Comparison of ENCODE assay signal across 26 cellular contexts in the genomic region with DNA sequence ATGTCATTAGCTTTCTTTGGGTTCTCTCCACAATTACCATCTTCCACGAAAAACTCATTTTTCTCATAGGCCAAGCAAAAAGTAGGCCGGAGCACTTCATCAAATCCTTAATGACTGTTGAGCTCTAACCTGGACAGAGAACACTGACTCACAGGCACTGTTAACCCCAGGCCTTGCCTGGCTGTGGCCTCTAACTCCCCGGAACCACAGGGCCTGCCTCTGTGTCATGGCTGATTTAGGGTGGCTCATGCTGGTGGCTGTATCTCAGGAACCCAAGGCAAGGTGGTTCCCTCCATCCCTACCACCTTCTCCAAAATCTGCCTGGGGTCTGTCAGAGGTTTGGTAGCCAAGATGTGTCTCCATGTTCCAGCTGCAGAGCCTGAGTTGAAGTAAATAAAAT. TPM values are rescaled to one million over a fixed set of nuclear protein-coding genes. Genes with fewer than 3 reads are reported as not detected.
A peak's percentile ranks its signal among the peaks of the same experiment; 100 is the strongest.
DNase-seq lines count a peak whose midpoint lies in the region; ATAC-seq, FAIRE-seq and TF ChIP-seq lines count a peak whose summit lies in the region.
"Had no signal": no experiment of that assay in that cellular context is flagged by ENCODE, and none has a peak within 500 bp of the region (broad histone marks: within the 10 kb centered on the region; RNA-seq: fewer than 3 reads in every experiment).

No MANE protein-coding gene starts in this region.

- H2AFZ ChIP-seq in K562 (ENCODE audit: low read depth, low read length) (no peak overlapping the region), neural progenitor cell (replicated peaks) (no peak overlapping the region)

- TF ChIP-seq RAD21 in K562 (CRISPR knock-in tag; conservative IDR thresholded peaks at IDR 0.05 in 1 of 2, IDR thresholded peaks at IDR 0.05 in 1 of 2) = no peak

- no peaks in the 10 kb centered on the region for H3K27me3 ChIP-seq in K562 (ENCODE audit: control insufficient read depth in 2 of 2, insufficient read depth in 2 of 2, low read length in 2 of 2)
- no peaks in the 10 kb centered on the region for H3K27me3 ChIP-seq in neural progenitor cell
- H3K27me3 ChIP-seq in thoracic aorta (replicated peaks; ENCODE audit: insufficient read depth) = no peaks in the 10 kb centered on the region
- H3K27me3 ChIP-seq: neutrophil, tibial nerve had no signal

- peak overlapping the region in 1 of 2 experiments; percentile 6; a peak in 1 of 4 replicates for H3K9ac ChIP-seq in K562 (ENCODE audit: insufficient read depth in 1 of 2, low read depth in 2 of 2, low read length in 2 of 2)
- no peak overlapping the region for H3K9ac ChIP-seq in neural progenitor cell

- TF ChIP-seq EP300 in K562 (IDR thresholded peaks at IDR 0.05; ENCODE audit: low read length) = no peak

- H3K79me2 ChIP-seq in K562 (ENCODE audit: control insufficient read depth, insufficient read depth, low read length) = peaks cover 18% of the 10 kb centered on the region
- H3K79me2 ChIP-seq in neural progenitor cell (ENCODE audit: low read depth) = peaks cover 16% of the 10 kb centered on the region

- no peaks in the 10 kb centered on the region for H3K9me3 Mint-ChIP-seq in activated CD4-positive, alpha-beta T cell treated with anti-CD3 and anti-CD28 coated beads for 36 hours (ENCODE audit: low read depth)
- H3K9me3 Mint-ChIP-seq in activated CD4-positive, alpha-beta T cell treated with anti-CD3 and anti-CD28 coated beads, Interleukin-2, amount 10 ng/mL, durations not matched to agents 7 days and 5 days = no peaks in the 10 kb centered on the region
- no peaks in the 10 kb centered on the region for H3K9me3 Mint-ChIP-seq in neural progenitor cell

- intact Hi-C loops in activated CD4-positive, alpha-beta T cell treated with anti-CD3 and anti-CD28 coated beads for 36 hours (cut with DNase I, micrococcal nuclease) = loop anchor here in 1 of 2 experiments (10.0 kb wide), 1 partner anchor 317 kb away; no protein-coding TSS in a partner anchor
- intact Hi-C loops in K562 (cut with micrococcal nuclease) = loop anchor here (10.0 kb wide), 1 partner anchor 677 kb away; the partner anchor contains the start of gene PDCD6IP

- peak; percentile 19 for DNase-seq in activated CD4-positive, alpha-beta T cell treated with anti-CD3 and anti-CD28 coated beads for 36 hours
- DNase-seq in activated CD4-positive, alpha-beta T cell treated with anti-CD3 and anti-CD28 coated beads, Interleukin-2, amount 10 ng/mL, durations not matched to agents 7 days and 5 days = no peak
- DNase-seq in K562 (ENCODE audit: extremely low read depth in 1 of 4, low spot score in 3 of 4) (peak in 1 of 4 experiments; percentile 34), neural progenitor cell (ENCODE audit: low spot score) (no peak), thoracic aorta (ENCODE audit: low spot score) (no peak), NCI-H446 treated with DMSO at 0.1 percent for 48 hours (lab: John Stamatoyannopoulos, UW) (no peak)
- DNase-seq: activated gamma-delta T cell; amniotic stem cell; dermis blood vessel endothelial cell; glutamatergic neuron; lower lobe of right lung; NCI-H1092 treated with DMSO at 0.1 percent for 48 hours; NCI-H1930; RPMI8226; stimulated activated CD4-positive, alpha-beta T cell treated with anti-CD3 and anti-CD28 coated beads, Interleukin-2, amount 100 ng/mL, for 24 hours had no signal

- peaks cover 27% of the 10 kb centered on the region for H3F3A ChIP-seq in neural progenitor cell (ENCODE audit: low read depth)

- H3K27me3 Mint-ChIP-seq in activated CD4-positive, alpha-beta T cell treated with anti-CD3 and anti-CD28 coated beads for 36 hours = no peaks in the 10 kb centered on the region
- H3K27me3 Mint-ChIP-seq in activated CD4-positive, alpha-beta T cell treated with anti-CD3 and anti-CD28 coated beads, Interleukin-2, amount 10 ng/mL, durations not matched to agents 7 days and 5 days = no peaks in the 10 kb centered on the region
- peaks cover 3% of the 10 kb centered on the region for H3K27me3 Mint-ChIP-seq in neural progenitor cell (ENCODE audit: insufficient read depth, low read depth)

- no peak for TF ChIP-seq POLR2A in K562 (conservative IDR thresholded peaks at IDR 0.05)

- peaks cover 8% of the 10 kb centered on the region for H3K36me3 Mint-ChIP-seq in activated CD4-positive, alpha-beta T cell treated with anti-CD3 and anti-CD28 coated beads for 36 hours (ENCODE audit: low read depth)
- H3K36me3 Mint-ChIP-seq in activated CD4-positive, alpha-beta T cell treated with anti-CD3 and anti-CD28 coated beads, Interleukin-2, amount 10 ng/mL, durations not matched to agents 7 days and 5 days (ENCODE audit: low read depth) = peaks cover 4% of the 10 kb centered on the region
- peaks cover 18% of the 10 kb centered on the region for H3K36me3 Mint-ChIP-seq in neural progenitor cell

- CTCF ChIA-PET in activated CD4-positive, alpha-beta T cell treated with anti-CD3 and anti-CD28 coated beads for 36 hours (lab: Charles Lee) = interaction anchor here (0.6 to 1.3 kb wide), 4 partner anchors 18 to 669 kb away, joined by 3 to 6 read pairs (median 4); no protein-coding TSS in a partner anchor
- CTCF ChIA-PET in activated CD4-positive, alpha-beta T cell treated with anti-CD3 and anti-CD28 coated beads, Interleukin-2, amount 10 ng/mL, durations not matched to agents 7 days and 5 days (lab: Charles Lee) = interaction anchor here (1.3 to 1.7 kb wide), 2 partner anchors 13 to 19 kb away, joined by 4 to 8 read pairs; no protein-coding TSS in a partner anchor
- CTCF ChIA-PET in K562 (lab: Yijun Ruan, JAX; ENCODE audit: low intra/inter-chr PET ratio) = no interaction called here

- H3K27ac ChIP-seq in K562 (ENCODE audit: extremely low read depth, low read depth, low read length) = no peak overlapping the region
- no peak overlapping the region for H3K27ac ChIP-seq in neural progenitor cell
- H3K27ac ChIP-seq in thoracic aorta = peak overlapping the region; percentile 8 to 16
- H3K27ac ChIP-seq: 22Rv1, lower lobe of right lung, neutrophil, SK-N-MC had no signal

- H3K4me3 ChIP-seq in K562 (no peak overlapping the region), neural progenitor cell (no peak overlapping the region), thoracic aorta (no peak overlapping the region)
- H3K4me3 ChIP-seq: lower lobe of right lung, SK-N-MC, smooth muscle cell, tibial nerve had no signal

- H3K4me1 Mint-ChIP-seq in activated CD4-positive, alpha-beta T cell treated with anti-CD3 and anti-CD28 coated beads for 36 hours = peaks cover 30% of the 10 kb centered on the region
- H3K4me1 Mint-ChIP-seq in activated CD4-positive, alpha-beta T cell treated with anti-CD3 and anti-CD28 coated beads, Interleukin-2, amount 10 ng/mL, durations not matched to agents 7 days and 5 days = peaks cover 24% of the 10 kb centered on the region
- H3K4me1 Mint-ChIP-seq in neural progenitor cell = peaks cover 30% of the 10 kb centered on the region

- FAIRE-seq in K562 (lab: Jason Lieb, UNC) = no peak
- FAIRE-seq: bronchial epithelial cell, G401.6, HepG2, keratinocyte had no signal

- H3K27ac Mint-ChIP-seq in activated CD4-positive, alpha-beta T cell treated with anti-CD3 and anti-CD28 coated beads for 36 hours = peak overlapping the region; percentile 3
- H3K27ac Mint-ChIP-seq in activated CD4-positive, alpha-beta T cell treated with anti-CD3 and anti-CD28 coated beads, Interleukin-2, amount 10 ng/mL, durations not matched to agents 7 days and 5 days = no peak overlapping the region
- peak overlapping the region; percentile 6 for H3K27ac Mint-ChIP-seq in neural progenitor cell

- no TSS peak for BruUV-seq in K562 (replicated peaks; lab: Mats Ljungman, UMichigan)

- no peaks in the 10 kb centered on the region for H4K20me1 ChIP-seq in K562 (replicated peaks; ENCODE audit: control insufficient read depth, insufficient read depth, low read length)
- peaks cover 5% of the 10 kb centered on the region for H4K20me1 ChIP-seq in neural progenitor cell (ENCODE audit: low read depth)

- H3K4me2 ChIP-seq in K562 (ENCODE audit: insufficient read depth, low read length) (no peak overlapping the region), neural progenitor cell (no peak overlapping the region)
- H3K4me2 ChIP-seq: smooth muscle cell had no signal

- no peak for ATAC-seq in activated CD4-positive, alpha-beta T cell treated with anti-CD3 and anti-CD28 coated beads for 36 hours
- ATAC-seq in K562 (no peak), thoracic aorta (ENCODE audit: insufficient number of reproducible peaks, low FRiP score, low read depth) (no peak), GM18519 (IDR thresholded peaks at IDR 0.05; ENCODE audit: low FRiP score, unreplicated experiment) (no peak), GM21786 (IDR thresholded peaks at IDR 0.05; ENCODE audit: unreplicated experiment) (no peak)
- ATAC-seq: HepG2, lower lobe of right lung had no signal

- TF ChIP-seq CTCF in K562 (IDR thresholded peaks at IDR 0.05 in 2 of 3, conservative IDR thresholded peaks at IDR 0.05 in 1 of 3; ENCODE audit: insufficient read depth in 2 of 3, low read depth in 1 of 3, low read length in 3 of 3) (no peak), neural progenitor cell (IDR thresholded peaks at IDR 0.05) (no peak), thoracic aorta (IDR thresholded peaks at IDR 0.05) (no peak)

- H3K36me3 ChIP-seq in K562 (ENCODE audit: control insufficient read depth, insufficient read depth, low read length) (peaks cover 25% of the 10 kb centered on the region; the same call in 1 of the 3 replicates), neural progenitor cell (no peaks in the 10 kb centered on the region), thoracic aorta (peaks cover 6% of the 10 kb centered on the region)
- H3K36me3 ChIP-seq: neutrophil had no signal

- 75% methylated on average over 3 of the region's 3 CpGs for WGBS in K562 (ENCODE audit: insufficient coverage, low coverage, missing lambda C conversion rate)

- POLR2A ChIA-PET in activated CD4-positive, alpha-beta T cell treated with anti-CD3 and anti-CD28 coated beads for 36 hours (lab: Charles Lee) = interaction anchor here (0.6 kb wide), 1 partner anchor 430 kb away, joined by 3 read pairs; no protein-coding TSS in a partner anchor
- POLR2A ChIA-PET in activated CD4-positive, alpha-beta T cell treated with anti-CD3 and anti-CD28 coated beads, Interleukin-2, amount 10 ng/mL, durations not matched to agents 7 days and 5 days (lab: Charles Lee) = no interaction called here
- POLR2A ChIA-PET in K562 (lab: Yijun Ruan, JAX) = interaction anchor here (0.6 to 2.3 kb wide), 3 partner anchors 14 to 139 kb away, joined by 3 to 8 read pairs (median 5); no protein-coding TSS in a partner anchor

- H3K4me1 ChIP-seq in K562 (replicated peaks in 1 of 2; ENCODE audit: control insufficient read depth in 2 of 2, insufficient read depth in 2 of 2, low read length in 2 of 2) (peaks cover 4 to 15% of the 10 kb centered on the region in 2 experiments; a peak in 3 of 5 replicates), neural progenitor cell (peaks cover 21% of the 10 kb centered on the region), thoracic aorta (ENCODE audit: control insufficient read depth in 1 of 2, low read depth in 2 of 2) (peaks cover 23 to 52% of the 10 kb centered on the region in 2 donors)

- in situ Hi-C loops in K562 (cut with MboI) = no loop called here

- H3K9me1 ChIP-seq in K562 (ENCODE audit: control insufficient read depth, insufficient read depth, low read length) = no peaks in the 10 kb centered on the region

- no peak overlapping the region for H3K4me3 Mint-ChIP-seq in activated CD4-positive, alpha-beta T cell treated with anti-CD3 and anti-CD28 coated beads for 36 hours
- H3K4me3 Mint-ChIP-seq in activated CD4-positive, alpha-beta T cell treated with anti-CD3 and anti-CD28 coated beads, Interleukin-2, amount 10 ng/mL, durations not matched to agents 7 days and 5 days = no peak overlapping the region
- no peak overlapping the region for H3K4me3 Mint-ChIP-seq in neural progenitor cell

- no peaks in the 10 kb centered on the region for H3K9me3 ChIP-seq in K562 (replicated peaks; ENCODE audit: control insufficient read depth, insufficient read depth, low read depth, low read length)
- H3K9me3 ChIP-seq in neural progenitor cell (ENCODE audit: low read depth) = peaks cover under 1% of the 10 kb centered on the region
- no peaks in the 10 kb centered on the region for H3K9me3 ChIP-seq in thoracic aorta
- H3K9me3 ChIP-seq: lower lobe of right lung, neutrophil, tibial nerve had no signal

RNA-seq across cellular contexts. Expression of gene CRTAP, which starts 3.6 kb away (rescaled TPM):
- 10 to 100 TPM; 39.2 to 43.4 TPM for total RNA-seq in activated CD4-positive, alpha-beta T cell treated with anti-CD3 and anti-CD28 coated beads for 36 hours
- 10 to 100 TPM; 38.8 to 39.3 TPM for total RNA-seq in activated CD4-positive, alpha-beta T cell treated with anti-CD3 and anti-CD28 coated beads, Interleukin-2, amount 10 ng/mL, durations not matched to agents 7 days and 5 days
- 33.2 and 42.2 TPM in 2 replicates for total RNA-seq in K562 (2011; cell fraction: chromatin; rRNA removed; ENCODE audit: low replicate concordance)
- 24.0 and 29.7 TPM in 2 replicates for total RNA-seq in K562 (2011; cell fraction: nucleolus; rRNA removed)
- 70.5 and 79.8 TPM in 2 replicates for total RNA-seq in K562 (2011; cell fraction: nucleoplasm; rRNA removed)
- total RNA-seq in K562 (2014; rRNA removed) = 32.2 and 44.3 TPM in 2 replicates
- 45.9 and 48.2 TPM in 2 replicates for total RNA-seq in K562 (2014; rRNA removed; fragmentation: Illumina TruSeq; extraction: Trizol)
- 53.0 and 53.7 TPM in 2 replicates for total RNA-seq in K562 (2015; rRNA removed; fragmentation: Illumina TruSeq; extraction: Trizol)
- total RNA-seq in K562 (2021) = 78.4 and 79.0 TPM in 2 replicates
- polyA plus RNA-seq in K562 (2011; rRNA removed) = 102 and 121 TPM in 2 replicates
- 92.4 and 105 TPM in 2 replicates for polyA plus RNA-seq in K562 (2011; cell fraction: cytosol; rRNA removed)
- 18.5 and 26.1 TPM in 2 replicates for polyA plus RNA-seq in K562 (2011; cell fraction: nucleus; rRNA removed)
- polyA plus RNA-seq in K562 (2012) = 77.1 and 115 TPM in 2 replicates
- 84.8 and 96.3 TPM in 2 replicates for polyA plus RNA-seq in K562 (2014; fragmentation: Illumina TruSeq; extraction: Trizol)
- polyA plus RNA-seq in K562 (2014; fragmentation: Nextera tagmentation; extraction: Ambion mirVana) = 10 to 100 TPM in 1 of 2 experiments, 1 to 10 TPM in 1; 10.0 to 10.1 TPM
- polyA plus RNA-seq in K562 (2014; rRNA removed) = 56.0 and 57.9 TPM in 2 replicates
- polyA minus RNA-seq in K562 (2011; rRNA and poly(A)+ RNA removed) = 72.7 and 87.4 TPM in 2 replicates
- polyA minus RNA-seq in K562 (2011; cell fraction: cytosol; rRNA and poly(A)+ RNA removed) = 47.1 and 51.0 TPM in 2 replicates
- 6.2 and 6.4 TPM in 2 replicates for polyA minus RNA-seq in K562 (2011; cell fraction: nucleus; rRNA and poly(A)+ RNA removed)
- total RNA-seq in neural progenitor cell (ENCODE audit: low replicate concordance) = 127 and 137 TPM in 2 replicates
- total RNA-seq in thoracic aorta = 100 to 1,000 TPM; 419 to 454 TPM

RNA-seq across cellular contexts. Expression of gene GLB1, which starts 20.5 kb away (rescaled TPM):
- 10 to 100 TPM; 44.2 to 48.9 TPM for total RNA-seq in activated CD4-positive, alpha-beta T cell treated with anti-CD3 and anti-CD28 coated beads for 36 hours
- total RNA-seq in activated CD4-positive, alpha-beta T cell treated with anti-CD3 and anti-CD28 coated beads, Interleukin-2, amount 10 ng/mL, durations not matched to agents 7 days and 5 days = 10 to 100 TPM; 45.4 to 46.5 TPM
- 79.2 and 97.0 TPM in 2 replicates for total RNA-seq in K562 (2011; cell fraction: chromatin; rRNA removed; ENCODE audit: low replicate concordance)
- total RNA-seq in K562 (2011; cell fraction: nucleolus; rRNA removed) = 133 and 137 TPM in 2 replicates
- 92.6 and 108 TPM in 2 replicates for total RNA-seq in K562 (2011; cell fraction: nucleoplasm; rRNA removed)
- 32.2 and 37.6 TPM in 2 replicates for total RNA-seq in K562 (2014; rRNA removed)
- 36.3 and 44.2 TPM in 2 replicates for total RNA-seq in K562 (2014; rRNA removed; fragmentation: Illumina TruSeq; extraction: Trizol)
- total RNA-seq in K562 (2015; rRNA removed; fragmentation: Illumina TruSeq; extraction: Trizol) = 49.1 and 49.2 TPM in 2 replicates
- total RNA-seq in K562 (2021) = 59.8 and 62.5 TPM in 2 replicates
- 46.3 and 69.6 TPM in 2 replicates for polyA plus RNA-seq in K562 (2011; rRNA removed)
- polyA plus RNA-seq in K562 (2011; cell fraction: cytosol; rRNA removed) = 57.6 and 65.0 TPM in 2 replicates
- 48.7 and 58.2 TPM in 2 replicates for polyA plus RNA-seq in K562 (2011; cell fraction: nucleus; rRNA removed)
- 56.7 and 94.0 TPM in 2 replicates for polyA plus RNA-seq in K562 (2012)
- 54.3 and 62.1 TPM in 2 replicates for polyA plus RNA-seq in K562 (2014; fragmentation: Illumina TruSeq; extraction: Trizol)
- polyA plus RNA-seq in K562 (2014; fragmentation: Nextera tagmentation; extraction: Ambion mirVana) = 10 to 100 TPM; 77.6 to 85.9 TPM
- polyA plus RNA-seq in K562 (2014; rRNA removed) = 33.5 and 33.7 TPM in 2 replicates
- polyA minus RNA-seq in K562 (2011; rRNA and poly(A)+ RNA removed) = 54.1 and 65.3 TPM in 2 replicates
- polyA minus RNA-seq in K562 (2011; cell fraction: cytosol; rRNA and poly(A)+ RNA removed) = 44.3 and 55.8 TPM in 2 replicates
- polyA minus RNA-seq in K562 (2011; cell fraction: nucleus; rRNA and poly(A)+ RNA removed) = 30.4 and 50.2 TPM in 2 replicates
- 49.5 and 87.9 TPM in 2 replicates for total RNA-seq in neural progenitor cell (ENCODE audit: low replicate concordance)
- total RNA-seq in thoracic aorta = 100 to 1,000 TPM in 1 of 2 donors, 10 to 100 TPM in 1; 64.1 to 104 TPM

RNA-seq across cellular contexts. Expression of gene TMPPE, which starts 20.5 kb away (rescaled TPM):
- total RNA-seq in activated CD4-positive, alpha-beta T cell treated with anti-CD3 and anti-CD28 coated beads for 36 hours = 1 to 10 TPM; 6.6 to 6.7 TPM
- 10 to 100 TPM; 13.4 to 14.3 TPM for total RNA-seq in activated CD4-positive, alpha-beta T cell treated with anti-CD3 and anti-CD28 coated beads, Interleukin-2, amount 10 ng/mL, durations not matched to agents 7 days and 5 days
- 40.9 and 48.8 TPM in 2 replicates for total RNA-seq in K562 (2011; cell fraction: chromatin; rRNA removed; ENCODE audit: low replicate concordance)
- total RNA-seq in K562 (2011; cell fraction: nucleolus; rRNA removed) = 39.2 and 40.9 TPM in 2 replicates
- 41.9 and 44.7 TPM in 2 replicates for total RNA-seq in K562 (2011; cell fraction: nucleoplasm; rRNA removed)
- total RNA-seq in K562 (2014; rRNA removed) (3.1 and 4.7 TPM in 2 replicates), K562 (2014; rRNA removed; fragmentation: Illumina TruSeq; extraction: Trizol) (4.5 and 5.2 TPM in 2 replicates), K562 (2015; rRNA removed; fragmentation: Illumina TruSeq; extraction: Trizol) (5.8 and 5.9 TPM in 2 replicates), K562 (2021) (8.0 and 8.4 TPM in 2 replicates), neural progenitor cell (ENCODE audit: low replicate concordance) (2.2 and 2.5 TPM in 2 replicates), thoracic aorta (10 to 100 TPM in 1 of 2 donors, 1 to 10 TPM in 1; 6.5 to 12.1 TPM)
- polyA plus RNA-seq in K562 (2011; rRNA removed) (3.2 and 4.6 TPM in 2 replicates), K562 (2014; fragmentation: Illumina TruSeq; extraction: Trizol) (2.0 and 2.1 TPM in 2 replicates), K562 (2014; fragmentation: Nextera tagmentation; extraction: Ambion mirVana) (under 1 TPM; 0.08 to 0.32 TPM), K562 (2014; rRNA removed) (3.0 TPM in 2 replicates)
- 4.0 and 5.7 TPM in 2 replicates for polyA plus RNA-seq in K562 (2011; cell fraction: cytosol; rRNA removed)
- polyA plus RNA-seq in K562 (2011; cell fraction: nucleus; rRNA removed) = 8.2 and 8.6 TPM in 2 replicates
- polyA plus RNA-seq in K562 (2012) = 1.1 and 1.7 TPM in 2 replicates
- 15.4 and 17.8 TPM in 2 replicates for polyA minus RNA-seq in K562 (2011; rRNA and poly(A)+ RNA removed)
- 6.3 and 7.1 TPM in 2 replicates for polyA minus RNA-seq in K562 (2011; cell fraction: cytosol; rRNA and poly(A)+ RNA removed)
- polyA minus RNA-seq in K562 (2011; cell fraction: nucleus; rRNA and poly(A)+ RNA removed) = 16.0 and 22.5 TPM in 2 replicates

Comparison
In these comparisons a context has a peak if more than half of its experiments do, and no peak if none do; other contexts are left out.
1. H3K27ac ChIP-seq: peak in thoracic aorta (2 of 2); none in K562 (single experiment) and neural progenitor cell (single experiment).